ENCODE assay signal across 8 cellular contexts in the genomic region with DNA sequence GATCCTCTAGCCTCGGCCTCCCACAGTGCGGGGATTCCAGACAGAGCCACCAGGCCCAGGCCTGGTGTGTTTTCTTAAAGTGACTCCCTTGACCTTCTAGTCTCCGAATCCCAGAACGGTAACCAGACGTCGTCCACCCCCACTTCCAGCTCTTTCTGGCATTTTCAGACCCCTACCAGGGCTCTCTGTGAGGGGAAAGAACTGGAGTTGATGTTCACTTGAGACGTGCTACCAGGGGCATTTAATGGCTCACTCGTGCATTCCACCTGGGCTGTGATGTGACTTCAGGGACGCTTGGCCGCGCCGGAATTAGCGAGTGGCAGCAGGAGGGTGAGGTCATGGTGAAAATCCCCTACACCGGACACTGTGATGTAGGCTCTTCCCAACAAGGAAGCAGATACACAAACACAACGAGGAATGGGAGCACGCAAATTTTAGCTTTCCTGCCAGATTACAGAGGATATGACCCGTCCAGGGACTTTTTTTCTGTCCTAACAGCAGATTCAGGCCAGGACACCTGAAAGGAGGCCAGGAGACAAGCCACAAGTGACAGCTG. TPM values are rescaled to one million over a fixed set of nuclear protein-coding genes. Genes with fewer than 3 reads are reported as not detected.
A peak's percentile ranks its signal among the peaks of the same experiment; 100 is the strongest.
DNase-seq lines count a peak whose midpoint lies in the region; ATAC-seq and TF ChIP-seq lines count a peak whose summit lies in the region.

No MANE protein-coding gene starts in this region.

- H3K36me3 Mint-ChIP-seq in activated naive CD4-positive, alpha-beta T cell treated with anti-CD3 and anti-CD28 coated beads, Interleukin-2, amount 50 U/mL, for 24 hours: peaks cover 7% of the 10 kb centered on the region
- peaks cover 33% of the 10 kb centered on the region for H3K36me3 Mint-ChIP-seq in central memory CD8-positive, alpha-beta T cell (ENCODE audit: insufficient read depth)

- H3K4me3 ChIP-seq in mesodermal cell (ENCODE audit: extremely low read depth, insufficient read depth, low read length, poor library complexity, severe bottlenecking) (no peak overlapping the region), upper lobe of right lung (peak overlapping the region; percentile 73)

- peak overlapping the region; percentile 94 for H3K4me3 Mint-ChIP-seq in activated naive CD4-positive, alpha-beta T cell treated with anti-CD3 and anti-CD28 coated beads, Interleukin-2, amount 50 U/mL, for 24 hours
- peak overlapping the region; percentile 90 for H3K4me3 Mint-ChIP-seq in central memory CD8-positive, alpha-beta T cell

- intact Hi-C loops in upper lobe of right lung (cut with DNase I): no loop called here

- peaks cover 14% of the 10 kb centered on the region for H3K36me3 ChIP-seq in mesodermal cell (ENCODE audit: control insufficient read depth, insufficient read depth, low read length)
- H3K36me3 ChIP-seq in upper lobe of right lung: peaks cover 8% of the 10 kb centered on the region

- peak overlapping the region; percentile 97 for H3K27ac Mint-ChIP-seq in activated naive CD4-positive, alpha-beta T cell treated with anti-CD3 and anti-CD28 coated beads, Interleukin-2, amount 50 U/mL, for 24 hours
- H3K27ac Mint-ChIP-seq in central memory CD8-positive, alpha-beta T cell (ENCODE audit: low read depth): peak overlapping the region; percentile 99

- H3K9me3 ChIP-seq in mesodermal cell (ENCODE audit: control insufficient read depth, low read length): no peaks in the 10 kb centered on the region
- no peaks in the 10 kb centered on the region for H3K9me3 ChIP-seq in upper lobe of right lung

- in situ Hi-C loops in GM13976 (cut with MboI; ENCODE audit: low sequenced_read_pairs, unreplicated experiment): no loop called here

- peaks cover 31% of the 10 kb centered on the region for H3K4me1 Mint-ChIP-seq in activated naive CD4-positive, alpha-beta T cell treated with anti-CD3 and anti-CD28 coated beads, Interleukin-2, amount 50 U/mL, for 24 hours
- H3K4me1 Mint-ChIP-seq in central memory CD8-positive, alpha-beta T cell: peaks cover 44% of the 10 kb centered on the region

- no peak for ATAC-seq in central memory CD8-positive, alpha-beta T cell (replicated peaks; ENCODE audit: extremely low read depth, poor library complexity, severe bottlenecking)
- no peak for ATAC-seq in upper lobe of right lung

- peaks cover 22% of the 10 kb centered on the region for H3K4me1 ChIP-seq in mesodermal cell (ENCODE audit: control insufficient read depth, insufficient read depth, low read length, poor library complexity, severe bottlenecking)
- peaks cover 45% of the 10 kb centered on the region for H3K4me1 ChIP-seq in upper lobe of right lung

- H3K27ac ChIP-seq in mesodermal cell (ENCODE audit: low read depth, low read length, severe bottlenecking): peak overlapping the region; percentile 3
- H3K27ac ChIP-seq in upper lobe of right lung: peak overlapping the region; percentile 99

- no peaks in the 10 kb centered on the region for H3K27me3 Mint-ChIP-seq in activated naive CD4-positive, alpha-beta T cell treated with anti-CD3 and anti-CD28 coated beads, Interleukin-2, amount 50 U/mL, for 24 hours
- H3K27me3 Mint-ChIP-seq in central memory CD8-positive, alpha-beta T cell: no peaks in the 10 kb centered on the region

- DNase-seq in activated naive CD4-positive, alpha-beta T cell treated with anti-CD3 and anti-CD28 coated beads, Interleukin-2, amount 50 U/mL, for 16 hours: no peak
- no peak for DNase-seq in central memory CD8-positive, alpha-beta T cell (ENCODE audit: low spot score in 2 of 2)
- no peak for DNase-seq in upper lobe of right lung
- DNase-seq in stimulated activated CD4-positive, alpha-beta T cell treated with anti-CD3 and anti-CD28 coated beads, Interleukin-4, amount 100 ng/mL, for 4 hours: no peak
- no peak for DNase-seq in GM13976 (ENCODE audit: low spot score)
- DNase-seq in effector CD4-positive, alpha-beta T cell: no peak

- TF ChIP-seq CTCF in upper lobe of right lung (IDR thresholded peaks at IDR 0.05) (no peak), GM13976 (IDR thresholded peaks at IDR 0.05; ENCODE audit: borderline replicate concordance, control extremely low read depth, extremely low read depth, insufficient read depth, missing control alignments) (no peak)

- 81 to 90% methylated on average over 12 to 13 of the region's 17 CpGs for WGBS in mesodermal cell (ENCODE audit: insufficient coverage in 2 of 2), 2 experiments

- no peaks in the 10 kb centered on the region for H3K27me3 ChIP-seq in upper lobe of right lung

- H3K9me3 Mint-ChIP-seq in activated naive CD4-positive, alpha-beta T cell treated with anti-CD3 and anti-CD28 coated beads, Interleukin-2, amount 50 U/mL, for 24 hours: no peaks in the 10 kb centered on the region
- H3K9me3 Mint-ChIP-seq in central memory CD8-positive, alpha-beta T cell: no peaks in the 10 kb centered on the region

RNA-seq across cellular contexts. Expression of a gene that starts 1.1 kb away (rescaled TPM):
- polyA plus RNA-seq in mesodermal cell (2013, experiment 1 of 2): 57.9 TPM
- polyA plus RNA-seq in mesodermal cell (2013, experiment 2 of 2): 58.8 TPM
- total RNA-seq in upper lobe of right lung: 51.3 TPM
